Comparison of ENCODE assay signal across 24 cellular contexts in the genomic region with DNA sequence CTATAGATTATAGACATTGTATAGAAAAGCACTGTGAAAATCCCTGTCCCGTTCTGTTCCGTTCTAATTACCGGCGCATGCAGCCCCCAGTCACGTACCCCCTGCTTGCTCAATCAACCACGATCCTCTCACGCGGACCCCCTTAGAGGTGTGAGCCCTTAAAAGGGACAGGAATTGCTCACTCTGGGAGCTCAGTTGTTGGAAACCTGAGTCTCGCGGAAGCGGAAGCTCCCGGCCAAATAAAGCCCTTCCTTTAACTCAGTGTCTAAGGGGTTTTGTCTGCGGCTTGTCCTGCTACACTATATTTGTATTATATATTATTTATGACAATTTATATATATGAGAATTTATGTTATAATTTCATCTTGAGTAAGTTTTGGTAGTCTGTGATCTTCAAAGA.
"Had no signal": no experiment of that assay in that cellular context is flagged by ENCODE, and none has a peak within 500 bp of the region (broad histone marks: within the 10 kb centered on the region; RNA-seq: fewer than 3 reads in every experiment).

No MANE protein-coding gene starts in this region.

- ATAC-seq: natural killer cell; psoas muscle; right lobe of liver; stimulated activated memory B cell treated with anti-CD40 and anti-IgM and Interleukin-4, amounts not matched to agents 10 μg/mL and 1 μg/mL and 100 μg/mL, for 72 hours; stimulated activated naive CD8-positive, alpha-beta T cell treated with anti-CD3 and anti-CD28 coated beads, Interleukin-15, amount 100 ng/mL, for 72 hours had no signal

- H3K4me3 Mint-ChIP-seq: natural killer cell; nephron progenitor cell; neural progenitor cell; stimulated activated memory B cell treated with anti-CD40 and anti-IgM and Interleukin-4, amounts not matched to agents 10 μg/mL and 1 μg/mL and 100 μg/mL, for 72 hours; stimulated activated naive CD8-positive, alpha-beta T cell treated with anti-CD3 and anti-CD28 coated beads, Interleukin-15, amount 100 ng/mL, for 72 hours; type B pancreatic cell had no signal

- H3K79me2 ChIP-seq: parathyroid adenoma had no signal

- DNase-seq: islet precursor cell; left ventricle myocardium inferior; naive B cell; natural killer cell; nephron progenitor cell; occipital lobe; psoas muscle; right lobe of liver; stimulated activated CD4-positive, alpha-beta T cell treated with anti-CD3 and anti-CD28 coated beads, Interleukin-1b, Interleukin-23, amount 100 ng/mL, for 48 hours; stimulated activated CD4-positive, alpha-beta T cell treated with anti-CD3 and anti-CD28 coated beads, Interleukin-2, amount 100 ng/mL, for 48 hours; stimulated activated CD4-positive, alpha-beta T cell treated with anti-CD3 and anti-CD28 coated beads, Interleukin-4, amount 100 ng/mL, for 4 hours; stimulated activated CD8-positive, alpha-beta memory T cell treated with anti-CD3 and anti-CD28 coated beads, Interleukin-4, amount 100 ng/mL, for 48 hours; stimulated activated naive CD4-positive, alpha-beta T cell treated with Interleukin-2 at 50 U/mL for 16 hours; stimulated activated naive CD8-positive, alpha-beta T cell treated with anti-CD3 and anti-CD28 coated beads, Interleukin-15, amount 100 ng/mL, for 72 hours; substantia nigra; uterus had no signal

- H3K36me3 Mint-ChIP-seq: naive B cell, natural killer cell, neural progenitor cell, type B pancreatic cell had no signal

- H3K27me3 Mint-ChIP-seq: naive B cell; stimulated activated memory B cell treated with anti-CD40 and anti-IgM and Interleukin-4, amounts not matched to agents 10 μg/mL and 1 μg/mL and 100 μg/mL, for 72 hours; stimulated activated naive CD8-positive, alpha-beta T cell treated with anti-CD3 and anti-CD28 coated beads, Interleukin-15, amount 100 ng/mL, for 72 hours; type B pancreatic cell had no signal

- H3K9me3 Mint-ChIP-seq: natural killer cell, type B pancreatic cell had no signal

- H3K9me3 ChIP-seq: left ventricle myocardium inferior, neutrophil, psoas muscle, right lobe of liver, tibial nerve, uterus had no signal

- H3K9ac ChIP-seq: neural progenitor cell, parathyroid adenoma had no signal

- H3K27ac Mint-ChIP-seq: natural killer cell; nephron progenitor cell; neural progenitor cell; stimulated activated memory B cell treated with anti-CD40 and anti-IgM and Interleukin-4, amounts not matched to agents 10 μg/mL and 1 μg/mL and 100 μg/mL, for 72 hours; stimulated activated naive CD8-positive, alpha-beta T cell treated with anti-CD3 and anti-CD28 coated beads, Interleukin-15, amount 100 ng/mL, for 72 hours; type B pancreatic cell had no signal

- H3K4me1 ChIP-seq: left ventricle myocardium inferior, parathyroid adenoma, psoas muscle, right lobe of liver, tibial nerve, uterus had no signal

- H3K27ac ChIP-seq: left ventricle myocardium inferior, neural progenitor cell, neutrophil, parathyroid adenoma, psoas muscle, right lobe of liver, tibial nerve, uterus had no signal

- H3K4me3 ChIP-seq: left ventricle myocardium inferior, lung, neural progenitor cell, psoas muscle, right lobe of liver, smooth muscle cell, tibial nerve, uterus had no signal

- H3K36me3 ChIP-seq: left ventricle myocardium inferior, neural progenitor cell, neutrophil, right lobe of liver, tibial nerve, uterus had no signal

- H3K4me2 ChIP-seq: neural progenitor cell, smooth muscle cell had no signal

- H3K4me1 Mint-ChIP-seq: nephron progenitor cell, neural progenitor cell had no signal

- H3K27me3 ChIP-seq: neural progenitor cell, neutrophil, right lobe of liver, tibial nerve, uterus had no signal
